2 cellular contexts compared by ENCODE assay signal in the genomic region with DNA sequence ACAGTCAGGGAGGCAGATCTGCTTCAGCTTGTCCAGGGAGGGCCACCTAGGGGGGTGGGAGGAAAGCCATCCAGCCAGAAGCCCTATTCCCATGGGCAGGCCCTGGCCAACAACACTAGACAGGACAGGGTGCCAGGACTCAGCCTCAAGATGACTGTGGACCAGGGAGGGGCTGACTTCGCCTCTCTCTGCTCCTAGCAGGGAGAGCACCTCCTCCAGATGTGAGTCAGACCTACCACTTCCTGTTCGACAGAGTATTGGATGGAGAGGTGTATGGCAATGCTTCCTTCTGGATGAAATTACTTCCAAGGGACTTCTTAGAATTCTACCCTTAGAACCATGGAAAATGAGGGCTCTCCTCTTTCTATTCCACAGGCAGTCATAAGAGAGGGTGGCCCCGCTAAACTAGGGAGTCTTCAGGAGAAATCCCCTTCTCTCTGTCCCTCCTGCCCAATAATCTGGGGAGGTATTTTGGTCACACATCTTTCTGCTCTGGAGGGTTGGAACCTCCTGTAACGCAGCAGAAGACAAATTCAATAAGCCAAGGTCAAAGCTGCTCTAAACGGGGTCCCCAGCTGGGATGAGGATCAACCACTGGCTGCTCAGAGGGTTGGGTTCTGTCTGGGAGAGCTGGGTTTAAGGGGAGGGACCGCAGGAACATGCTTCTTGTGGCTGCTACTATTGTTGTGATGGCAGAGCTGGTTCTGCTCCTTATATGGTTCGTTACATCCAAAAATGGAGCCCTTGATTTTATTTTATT.
TF ChIP-seq lines count a peak whose summit lies in the region.

No MANE protein-coding gene starts in this region.

TF ChIP-seq in SK-N-SH, 30 proteins besides CTCF, POLR2A, EP300 and RAD21 (continued from another document):
- TF ChIP-seq SMC3 (IDR thresholded peaks at IDR 0.05; ENCODE audit: low read depth, low read length) (no peak), YY1 (IDR thresholded peaks at IDR 0.05; ENCODE audit: low read depth) (no peak), EZH2phosphoT487 (IDR thresholded peaks at IDR 0.05; ENCODE audit: borderline replicate concordance, low read depth) (no peak), CHD2 (IDR thresholded peaks at IDR 0.05; ENCODE audit: low read length, partially characterized antibody) (no peak), SIN3A (IDR thresholded peaks at IDR 0.05; ENCODE audit: borderline replicate concordance, low read depth, low read length) (no peak), MEF2A (IDR thresholded peaks at IDR 0.05; ENCODE audit: borderline replicate concordance, low read depth) (no peak), TCF12 (IDR thresholded peaks at IDR 0.05) (no peak), RFX5 (IDR thresholded peaks at IDR 0.05; ENCODE audit: low read length) (no peak)
- TF ChIP-seq, protein P1, sequence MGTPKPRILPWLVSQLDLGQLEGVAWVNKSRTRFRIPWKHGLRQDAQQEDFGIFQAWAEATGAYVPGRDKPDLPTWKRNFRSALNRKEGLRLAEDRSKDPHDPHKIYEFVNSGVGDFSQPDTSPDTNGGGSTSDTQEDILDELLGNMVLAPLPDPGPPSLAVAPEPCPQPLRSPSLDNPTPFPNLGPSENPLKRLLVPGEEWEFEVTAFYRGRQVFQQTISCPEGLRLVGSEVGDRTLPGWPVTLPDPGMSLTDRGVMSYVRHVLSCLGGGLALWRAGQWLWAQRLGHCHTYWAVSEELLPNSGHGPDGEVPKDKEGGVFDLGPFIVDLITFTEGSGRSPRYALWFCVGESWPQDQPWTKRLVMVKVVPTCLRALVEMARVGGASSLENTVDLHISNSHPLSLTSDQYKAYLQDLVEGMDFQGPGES (IDR thresholded peaks at IDR 0.05; ENCODE audit: low read depth, low read length) = no peak
- TF ChIP-seq, protein P2, sequence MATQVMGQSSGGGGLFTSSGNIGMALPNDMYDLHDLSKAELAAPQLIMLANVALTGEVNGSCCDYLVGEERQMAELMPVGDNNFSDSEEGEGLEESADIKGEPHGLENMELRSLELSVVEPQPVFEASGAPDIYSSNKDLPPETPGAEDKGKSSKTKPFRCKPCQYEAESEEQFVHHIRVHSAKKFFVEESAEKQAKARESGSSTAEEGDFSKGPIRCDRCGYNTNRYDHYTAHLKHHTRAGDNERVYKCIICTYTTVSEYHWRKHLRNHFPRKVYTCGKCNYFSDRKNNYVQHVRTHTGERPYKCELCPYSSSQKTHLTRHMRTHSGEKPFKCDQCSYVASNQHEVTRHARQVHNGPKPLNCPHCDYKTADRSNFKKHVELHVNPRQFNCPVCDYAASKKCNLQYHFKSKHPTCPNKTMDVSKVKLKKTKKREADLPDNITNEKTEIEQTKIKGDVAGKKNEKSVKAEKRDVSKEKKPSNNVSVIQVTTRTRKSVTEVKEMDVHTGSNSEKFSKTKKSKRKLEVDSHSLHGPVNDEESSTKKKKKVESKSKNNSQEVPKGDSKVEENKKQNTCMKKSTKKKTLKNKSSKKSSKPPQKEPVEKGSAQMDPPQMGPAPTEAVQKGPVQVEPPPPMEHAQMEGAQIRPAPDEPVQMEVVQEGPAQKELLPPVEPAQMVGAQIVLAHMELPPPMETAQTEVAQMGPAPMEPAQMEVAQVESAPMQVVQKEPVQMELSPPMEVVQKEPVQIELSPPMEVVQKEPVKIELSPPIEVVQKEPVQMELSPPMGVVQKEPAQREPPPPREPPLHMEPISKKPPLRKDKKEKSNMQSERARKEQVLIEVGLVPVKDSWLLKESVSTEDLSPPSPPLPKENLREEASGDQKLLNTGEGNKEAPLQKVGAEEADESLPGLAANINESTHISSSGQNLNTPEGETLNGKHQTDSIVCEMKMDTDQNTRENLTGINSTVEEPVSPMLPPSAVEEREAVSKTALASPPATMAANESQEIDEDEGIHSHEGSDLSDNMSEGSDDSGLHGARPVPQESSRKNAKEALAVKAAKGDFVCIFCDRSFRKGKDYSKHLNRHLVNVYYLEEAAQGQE (IDR thresholded peaks at IDR 0.05; ENCODE audit: low read depth, low read length) = no peak
- TF ChIP-seq, protein P3, sequence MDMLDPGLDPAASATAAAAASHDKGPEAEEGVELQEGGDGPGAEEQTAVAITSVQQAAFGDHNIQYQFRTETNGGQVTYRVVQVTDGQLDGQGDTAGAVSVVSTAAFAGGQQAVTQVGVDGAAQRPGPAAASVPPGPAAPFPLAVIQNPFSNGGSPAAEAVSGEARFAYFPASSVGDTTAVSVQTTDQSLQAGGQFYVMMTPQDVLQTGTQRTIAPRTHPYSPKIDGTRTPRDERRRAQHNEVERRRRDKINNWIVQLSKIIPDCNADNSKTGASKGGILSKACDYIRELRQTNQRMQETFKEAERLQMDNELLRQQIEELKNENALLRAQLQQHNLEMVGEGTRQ (IDR thresholded peaks at IDR 0.05; ENCODE audit: borderline replicate concordance, low read depth, low read length) = no peak
- TF ChIP-seq, protein P4, sequence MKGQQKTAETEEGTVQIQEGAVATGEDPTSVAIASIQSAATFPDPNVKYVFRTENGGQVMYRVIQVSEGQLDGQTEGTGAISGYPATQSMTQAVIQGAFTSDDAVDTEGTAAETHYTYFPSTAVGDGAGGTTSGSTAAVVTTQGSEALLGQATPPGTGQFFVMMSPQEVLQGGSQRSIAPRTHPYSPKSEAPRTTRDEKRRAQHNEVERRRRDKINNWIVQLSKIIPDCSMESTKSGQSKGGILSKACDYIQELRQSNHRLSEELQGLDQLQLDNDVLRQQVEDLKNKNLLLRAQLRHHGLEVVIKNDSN (IDR thresholded peaks at IDR 0.05; ENCODE audit: borderline replicate concordance, low read depth) = no peak
TF ChIP-seq in SK-N-SH: peak in this region for 0.

TF ChIP-seq in GM23338, 12 proteins besides CTCF, POLR2A, EP300 and RAD21:
- TF ChIP-seq, protein P5, sequence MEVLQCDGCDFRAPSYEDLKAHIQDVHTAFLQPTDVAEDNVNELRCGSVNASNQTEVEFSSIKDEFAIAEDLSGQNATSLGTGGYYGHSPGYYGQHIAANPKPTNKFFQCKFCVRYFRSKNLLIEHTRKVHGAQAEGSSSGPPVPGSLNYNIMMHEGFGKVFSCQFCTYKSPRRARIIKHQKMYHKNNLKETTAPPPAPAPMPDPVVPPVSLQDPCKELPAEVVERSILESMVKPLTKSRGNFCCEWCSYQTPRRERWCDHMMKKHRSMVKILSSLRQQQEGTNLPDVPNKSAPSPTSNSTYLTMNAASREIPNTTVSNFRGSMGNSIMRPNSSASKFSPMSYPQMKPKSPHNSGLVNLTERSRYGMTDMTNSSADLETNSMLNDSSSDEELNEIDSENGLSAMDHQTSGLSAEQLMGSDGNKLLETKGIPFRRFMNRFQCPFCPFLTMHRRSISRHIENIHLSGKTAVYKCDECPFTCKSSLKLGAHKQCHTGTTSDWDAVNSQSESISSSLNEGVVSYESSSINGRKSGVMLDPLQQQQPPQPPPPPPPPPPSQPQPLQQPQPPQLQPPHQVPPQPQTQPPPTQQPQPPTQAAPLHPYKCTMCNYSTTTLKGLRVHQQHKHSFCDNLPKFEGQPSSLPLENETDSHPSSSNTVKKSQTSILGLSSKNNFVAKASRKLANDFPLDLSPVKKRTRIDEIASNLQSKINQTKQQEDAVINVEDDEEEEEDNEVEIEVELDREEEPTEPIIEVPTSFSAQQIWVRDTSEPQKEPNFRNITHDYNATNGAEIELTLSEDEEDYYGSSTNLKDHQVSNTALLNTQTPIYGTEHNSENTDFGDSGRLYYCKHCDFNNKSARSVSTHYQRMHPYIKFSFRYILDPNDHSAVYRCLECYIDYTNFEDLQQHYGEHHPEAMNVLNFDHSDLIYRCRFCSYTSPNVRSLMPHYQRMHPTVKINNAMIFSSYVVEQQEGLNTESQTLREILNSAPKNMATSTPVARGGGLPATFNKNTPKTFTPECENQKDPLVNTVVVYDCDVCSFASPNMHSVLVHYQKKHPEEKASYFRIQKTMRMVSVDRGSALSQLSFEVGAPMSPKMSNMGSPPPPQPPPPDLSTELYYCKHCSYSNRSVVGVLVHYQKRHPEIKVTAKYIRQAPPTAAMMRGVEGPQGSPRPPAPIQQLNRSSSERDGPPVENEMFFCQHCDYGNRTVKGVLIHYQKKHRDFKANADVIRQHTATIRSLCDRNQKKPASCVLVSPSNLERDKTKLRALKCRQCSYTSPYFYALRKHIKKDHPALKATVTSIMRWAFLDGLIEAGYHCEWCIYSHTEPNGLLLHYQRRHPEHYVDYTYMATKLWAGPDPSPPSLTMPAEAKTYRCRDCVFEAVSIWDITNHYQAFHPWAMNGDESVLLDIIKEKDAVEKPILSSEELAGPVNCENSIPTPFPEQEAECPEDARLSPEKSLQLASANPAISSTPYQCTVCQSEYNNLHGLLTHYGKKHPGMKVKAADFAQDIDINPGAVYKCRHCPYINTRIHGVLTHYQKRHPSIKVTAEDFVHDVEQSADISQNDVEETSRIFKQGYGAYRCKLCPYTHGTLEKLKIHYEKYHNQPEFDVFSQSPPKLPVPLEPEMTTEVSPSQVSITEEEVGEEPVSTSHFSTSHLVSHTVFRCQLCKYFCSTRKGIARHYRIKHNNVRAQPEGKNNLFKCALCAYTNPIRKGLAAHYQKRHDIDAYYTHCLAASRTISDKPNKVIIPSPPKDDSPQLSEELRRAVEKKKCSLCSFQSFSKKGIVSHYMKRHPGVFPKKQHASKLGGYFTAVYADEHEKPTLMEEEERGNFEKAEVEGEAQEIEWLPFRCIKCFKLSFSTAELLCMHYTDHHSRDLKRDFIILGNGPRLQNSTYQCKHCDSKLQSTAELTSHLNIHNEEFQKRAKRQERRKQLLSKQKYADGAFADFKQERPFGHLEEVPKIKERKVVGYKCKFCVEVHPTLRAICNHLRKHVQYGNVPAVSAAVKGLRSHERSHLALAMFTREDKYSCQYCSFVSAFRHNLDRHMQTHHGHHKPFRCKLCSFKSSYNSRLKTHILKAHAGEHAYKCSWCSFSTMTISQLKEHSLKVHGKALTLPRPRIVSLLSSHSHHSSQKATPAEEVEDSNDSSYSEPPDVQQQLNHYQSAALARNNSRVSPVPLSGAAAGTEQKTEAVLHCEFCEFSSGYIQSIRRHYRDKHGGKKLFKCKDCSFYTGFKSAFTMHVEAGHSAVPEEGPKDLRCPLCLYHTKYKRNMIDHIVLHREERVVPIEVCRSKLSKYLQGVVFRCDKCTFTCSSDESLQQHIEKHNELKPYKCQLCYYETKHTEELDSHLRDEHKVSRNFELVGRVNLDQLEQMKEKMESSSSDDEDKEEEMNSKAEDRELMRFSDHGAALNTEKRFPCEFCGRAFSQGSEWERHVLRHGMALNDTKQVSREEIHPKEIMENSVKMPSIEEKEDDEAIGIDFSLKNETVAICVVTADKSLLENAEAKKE (CRISPR knock-in tag; IDR thresholded peaks at IDR 0.05) = no peak
- TF ChIP-seq, protein P2 (IDR thresholded peaks at IDR 0.05; ENCODE audit: unreplicated experiment) = no peak
TF ChIP-seq in GM23338: peak in this region for 0.
